Comparison of ENCODE assay signal across 34 cellular contexts in genomic region chrM:14460-15250, GRCh38.
"Had no signal": no experiment of that assay in that cellular context is flagged by ENCODE, and none has a peak within 500 bp of the region (broad histone marks: within the 10 kb centered on the region; RNA-seq: fewer than 3 reads in every experiment).

No MANE protein-coding gene starts in this region.

- H3K4me1 ChIP-seq: adrenal gland, body of pancreas, breast epithelium had no signal

- H3K27me3 ChIP-seq: adrenal gland, body of pancreas, brain microvascular endothelial cell, breast epithelium had no signal

- H3K27ac ChIP-seq: adrenal gland, body of pancreas, brain microvascular endothelial cell, breast epithelium, VCaP had no signal

- H3K4me3 ChIP-seq: adrenal gland, body of pancreas, breast epithelium had no signal

- DNase-seq: activated B cell treated with CpG ODN at 0.5 μM for 24 hours; activated CD4-positive, alpha-beta memory T cell treated with anti-CD3 and anti-CD28 coated beads for 36 hours; activated CD4-positive, alpha-beta T cell treated with anti-CD3 and anti-CD28 coated beads for 4 hours; activated CD4-positive, alpha-beta T cell treated with anti-CD3 and anti-CD28 coated beads, Interleukin-2, amount 10 ng/mL, durations not matched to agents 24 days and 14 days; activated CD4-positive, alpha-beta T cell treated with anti-CD3 and anti-CD28 coated beads, Interleukin-2, amount 50 U/mL, for 1 hour; activated CD4-positive, alpha-beta T cell treated with anti-CD3 and anti-CD28 coated beads, Interleukin-2, amount 50 U/mL, for 4 hours; activated CD4-positive, CD25-positive, alpha-beta regulatory T cell treated with anti-CD3 and anti-CD28 coated beads, Interleukin-2, amount 50 U/mL, for 72 hours; activated CD8-positive, alpha-beta memory T cell treated with anti-CD3 and anti-CD28 coated beads, Interleukin-2, amount 50 U/mL, for 4 hours; activated CD8-positive, alpha-beta T cell treated with anti-CD3 and anti-CD28 coated beads for 36 hours; activated effector memory CD4-positive, alpha-beta T cell treated with anti-CD3 and anti-CD28 coated beads, Interleukin-2, amount 50 U/mL, for 16 hours; activated gamma-delta T cell treated with Interleukin-2 at 50 U/mL for 16 hours; activated naive CD4-positive, alpha-beta T cell; activated naive CD4-positive, alpha-beta T cell treated with anti-CD3 and anti-CD28 coated beads for 36 hours; activated naive CD4-positive, alpha-beta T cell treated with anti-CD3 and anti-CD28 coated beads, Interleukin-2, amount 50 U/mL, for 16 hours; activated naive CD8-positive, alpha-beta T cell treated with anti-CD3 and anti-CD28 coated beads for 36 hours; activated T-cell treated with anti-CD3 and anti-CD28 coated beads for 4 hours; activated T-cell treated with anti-CD3 and anti-CD28 coated beads, Interleukin-2, amount 50 U/mL, for 1 hour; activated T-cell treated with anti-CD3 and anti-CD28 coated beads, Interleukin-2, amount 50 U/mL, for 4 hours; activated T-cell treated with anti-CD3 and anti-CD28 coated beads, Interleukin-2, amount 50 U/mL, for 72 hours; adrenal gland; amniotic stem cell; aorta; body of pancreas; brain microvascular endothelial cell; central memory CD4-positive, alpha-beta T cell; T-helper 1 cell; T-helper 2 cell; T-helper 9 cell had no signal

- H3K9me3 ChIP-seq: adrenal gland, body of pancreas, breast epithelium had no signal

- ATAC-seq: activated CD8-positive, alpha-beta T cell treated with anti-CD3 and anti-CD28 coated beads for 36 hours; activated naive CD4-positive, alpha-beta T cell treated with anti-CD3 and anti-CD28 coated beads, Interleukin-2, amount 50 U/mL, for 72 hours; activated T-cell treated with anti-CD3 and anti-CD28 coated beads, Interleukin-2, amount 50 U/mL, for 4 hours; activated T-cell treated with anti-CD3 and anti-CD28 coated beads, Interleukin-2, amount 50 U/mL, for 72 hours; activated T-helper 17 cell treated with anti-CD3 and anti-CD28 coated beads, Interleukin-2, amount 50 U/mL, for 72 hours; body of pancreas had no signal

- FAIRE-seq: astrocyte, TTC549 had no signal

- H3K36me3 ChIP-seq: adrenal gland, brain microvascular endothelial cell, breast epithelium had no signal
